In genomic region chr10:104142081-104142480, GRCh38 we compare ENCODE assay signal across 29 cellular contexts. TPM values are rescaled to one million over a fixed set of nuclear protein-coding genes. Genes with fewer than 3 reads are reported as not detected.
A peak's percentile ranks its signal among the peaks of the same experiment; 100 is the strongest.
DNase-seq lines count a peak whose midpoint lies in the region; ATAC-seq, FAIRE-seq and TF ChIP-seq lines count a peak whose summit lies in the region.
"Had no signal": no experiment of that assay in that cellular context is flagged by ENCODE, and none has a peak within 500 bp of the region (broad histone marks: within the 10 kb centered on the region; RNA-seq: fewer than 3 reads in every experiment).

No MANE protein-coding gene starts in this region.

- no peak overlapping the region for H3K4me3 ChIP-seq in HEK293 (ENCODE audit: low read depth, low read length)
- H3K4me3 ChIP-seq in prostate gland = no peak overlapping the region
- H3K4me3 ChIP-seq: MG63, Peyer's patch had no signal

- no peak overlapping the region for H3K27ac ChIP-seq in HEK293 (ENCODE audit: extremely low read depth, low read depth, low read length)
- H3K27ac ChIP-seq in prostate gland = no peak overlapping the region
- H3K27ac ChIP-seq: 22Rv1, Peyer's patch had no signal

- no peaks in the 10 kb centered on the region for H3K27me3 ChIP-seq in prostate gland (replicated peaks; ENCODE audit: insufficient read depth)
- H3K27me3 ChIP-seq: Peyer's patch had no signal

- 33% methylated on average over 1 of the region's 1 CpG for WGBS in prostate gland

- TF ChIP-seq CTCF in HEK293 (tag by site-specific recombination; IDR thresholded peaks at IDR 0.05) (no peak), WTC11 (IDR thresholded peaks at IDR 0.05) (no peak), prostate gland (IDR thresholded peaks at IDR 0.05) (no peak)

- POLR2A ChIA-PET in HEK293 (lab: Yijun Ruan, JAX) (no interaction called here), WTC11 (lab: Charles Lee) (interaction anchor here (1.0 kb wide), 1 partner anchor 12 kb away, joined by 3 read pairs; no protein-coding TSS in a partner anchor)

- no peaks in the 10 kb centered on the region for H3K9me3 Mint-ChIP-seq in WTC11
- H3K9me3 Mint-ChIP-seq: CD14-positive monocyte; CD8-positive, alpha-beta memory T cell; HFFc6 had no signal

- H3K36me3 ChIP-seq in HEK293 (ENCODE audit: control insufficient read depth in 2 of 2, insufficient read depth in 1 of 2, low read length in 2 of 2) (no peaks in the 10 kb centered on the region), prostate gland (no peaks in the 10 kb centered on the region)
- H3K36me3 ChIP-seq: BE2C, MG63, Peyer's patch had no signal

- H3K27ac Mint-ChIP-seq in WTC11 = peak overlapping the region; percentile 76
- H3K27ac Mint-ChIP-seq: CD14-positive monocyte; CD8-positive, alpha-beta memory T cell; HFFc6 had no signal

- CTCF ChIA-PET in HEK293 (lab: Yijun Ruan, JAX) = no interaction called here
- CTCF ChIA-PET in WTC11 (lab: Charles Lee) = interaction anchor here (0.6 to 3.9 kb wide), 5 partner anchors 8 to 150 kb away, joined by 3 to 22 read pairs (median 3); no protein-coding TSS in a partner anchor

- peak overlapping the region; percentile 36 for H3K4me3 Mint-ChIP-seq in WTC11
- H3K4me3 Mint-ChIP-seq: CD14-positive monocyte; CD8-positive, alpha-beta memory T cell; HFFc6 had no signal

- H3K27me3 Mint-ChIP-seq in WTC11 (ENCODE audit: low read depth) = no peaks in the 10 kb centered on the region; the same call in 1 of the 2 replicates

- intact Hi-C loops in prostate gland (cut with DNase I) = no loop called here

- no peaks in the 10 kb centered on the region for H3K9me3 ChIP-seq in HEK293 (ENCODE audit: control insufficient read depth, insufficient read depth, low read depth, low read length)
- H3K9me3 ChIP-seq in prostate gland = no peaks in the 10 kb centered on the region
- H3K9me3 ChIP-seq: BE2C, MG63, Peyer's patch had no signal

- no peak for TF ChIP-seq POLR2A in prostate gland (IDR thresholded peaks at IDR 0.05)

- H3K36me3 Mint-ChIP-seq in WTC11 = no peaks in the 10 kb centered on the region
- H3K36me3 Mint-ChIP-seq: CD14-positive monocyte; CD8-positive, alpha-beta memory T cell had no signal

- H3K4me1 Mint-ChIP-seq in WTC11 = peaks cover 36% of the 10 kb centered on the region
- H3K4me1 Mint-ChIP-seq: CD8-positive, alpha-beta memory T cell had no signal

- ATAC-seq in WTC11 = peak; percentile 85

- FAIRE-seq in GM19239 (lab: Jason Lieb, UNC) = no peak
- FAIRE-seq: GM18507, H54 had no signal

- peak; percentile 8 for DNase-seq in DMS 273 (lab: John Stamatoyannopoulos, UW; ENCODE audit: unreplicated experiment)
- no peak for DNase-seq in DMS 273 treated with DMSO at 0.1 percent for 48 hours (lab: John Stamatoyannopoulos, UW)
- no peak for DNase-seq in WTC11 (ENCODE audit: low spot score)
- DNase-seq in iPS-NIHi7 (ENCODE audit: extremely low spot score) = peak; percentile 32
- no peak for DNase-seq in GM19239 (ENCODE audit: insufficient read length, low spot score)
- no peak for DNase-seq in prostate gland (ENCODE audit: low spot score)
- no peak for DNase-seq in NCI-H748 treated with DMSO at 0.1 percent for 48 hours (lab: John Stamatoyannopoulos, UW)
- DNase-seq: ACHN; BE2C; CD8-positive, alpha-beta memory T cell; DMS153; DND-41; HFFc6; IMR-90; KG1; MG63; NCI-H1105 treated with DMSO at 0.1 percent for 48 hours; NCI-H187; NCI-H2081 treated with DMSO at 0.1 percent for 48 hours; NCI-H446; NCI-H524 treated with DMSO at 0.1 percent for 48 hours; Peyer's patch; SHP77 treated with DMSO at 0.1 percent for 48 hours had no signal

- H3K4me1 ChIP-seq in HEK293 (ENCODE audit: control insufficient read depth, insufficient read depth, low read length) (peaks cover 6% of the 10 kb centered on the region; the same call in 1 of the 2 replicates), prostate gland (replicated peaks) (no peaks in the 10 kb centered on the region)
- H3K4me1 ChIP-seq: BE2C, Peyer's patch had no signal

TF ChIP-seq in HEK293, 187 proteins besides CTCF, POLR2A, EP300 and RAD21:
- TF ChIP-seq ZNF18 (tag by site-specific recombination; IDR thresholded peaks at IDR 0.05) = no peak
- peak; percentile 75 for TF ChIP-seq SCRT2 (tag by site-specific recombination; IDR thresholded peaks at IDR 0.05)
- TF ChIP-seq MYNN (tag by site-specific recombination; IDR thresholded peaks at IDR 0.05; ENCODE audit: borderline replicate concordance) = no peak
- TF ChIP-seq SCRT1 (tag by site-specific recombination; IDR thresholded peaks at IDR 0.05; ENCODE audit: borderline replicate concordance) = peak; percentile 70
- no peak for TF ChIP-seq ZNF202 (tag by site-specific recombination; IDR thresholded peaks at IDR 0.05; ENCODE audit: borderline replicate concordance)
- no peak for TF ChIP-seq YY2 (tag by site-specific recombination; IDR thresholded peaks at IDR 0.05)
- peak; percentile 67; the same call in 1 of the 2 replicates for TF ChIP-seq PRDM1 (tag by site-specific recombination; IDR thresholded peaks at IDR 0.05)
- TF ChIP-seq ZFP41 (tag by site-specific recombination; IDR thresholded peaks at IDR 0.05; ENCODE audit: borderline replicate concordance) = no peak
- TF ChIP-seq ZNF558 (tag by site-specific recombination; IDR thresholded peaks at IDR 0.05) = no peak
- no peak for TF ChIP-seq ZNF792 (tag by site-specific recombination; IDR thresholded peaks at IDR 0.05)
- TF ChIP-seq ZNF837 (tag by site-specific recombination; IDR thresholded peaks at IDR 0.05) = no peak
TF ChIP-seq in HEK293: peak in this region for 3.

TF ChIP-seq in WTC11, 78 proteins besides CTCF, POLR2A, EP300 and RAD21:
- TF ChIP-seq CREB1 (CRISPR knock-in tag; IDR thresholded peaks at IDR 0.05) (no peak), ATF1 (CRISPR knock-in tag; IDR thresholded peaks at IDR 0.05) (no peak)

RNA-seq across cellular contexts. Expression of gene SFR1, which starts 20.1 kb away (rescaled TPM):
- total RNA-seq in WTC11 (2021) (9.2 to 11.6 TPM (median 9.9 TPM) in 3 replicates), prostate gland (10 to 100 TPM in 1 of 2 donors, 1 to 10 TPM in 1; 8.1 to 16.3 TPM)

RNA-seq across cellular contexts. Expression of gene COL17A1, which starts 56.4 kb away (rescaled TPM):
- total RNA-seq in WTC11 (2021) (0.60 to 1.5 TPM (median 1.1 TPM) in 3 replicates), prostate gland (10 to 100 TPM; 19.1 to 47.6 TPM)
- total RNA-seq: CD8-positive, alpha-beta memory T cell; T-helper 1 cell treated with Interleukin-12 subunit alpha and Interleukin-12 subunit beta and Interleukin-4 antibody, amounts not matched to agents 30 ng/mL and 1 ng/mL, for 36 hours had no signal

Comparison
In these comparisons a context has a peak if more than half of its experiments do, and no peak if none do; other contexts are left out.
1. DNase-seq: peak in DMS 273 (single experiment) and iPS-NIHi7 (single experiment); none in DMS 273 treated with DMSO at 0.1 percent for 48 hours (single experiment), WTC11 (single experiment), GM19239 (single experiment), prostate gland (single experiment) and NCI-H748 treated with DMSO at 0.1 percent for 48 hours (single experiment).